8 cellular contexts compared by ENCODE assay signal in genomic region chr14:103688906-103689902, GRCh38. TPM values are rescaled to one million over a fixed set of nuclear protein-coding genes. Genes with fewer than 3 reads are reported as not detected.
DNase-seq lines count a peak whose midpoint lies in the region; ATAC-seq and TF ChIP-seq lines count a peak whose summit lies in the region.

No MANE protein-coding gene starts in this region.

- WGBS in lower leg skin, 2 donors, result 47 to 53% methylated on average over 16 of the region's 16 CpGs

- in situ Hi-C loops in G401 (cut with HindIII; ENCODE audit: low sequenced_read_pairs), result no loop called here

- H3K4me3 ChIP-seq in lower leg skin (ENCODE audit: low read depth, poor library complexity, severe bottlenecking), result no peak overlapping the region

- H3K4me1 Mint-ChIP-seq in mesothelial cell of epicardium, result no peaks in the 10 kb centered on the region

- peak overlapping the region; percentile 15 for H3K27ac Mint-ChIP-seq in mesothelial cell of epicardium

- ATAC-seq in GM21423 (IDR thresholded peaks at IDR 0.05; ENCODE audit: unreplicated experiment) (peak; percentile 50), SK-N-SH treated with all-trans-retinoic acid at 6 μM for 48 hours (no peak)

- DNase-seq in G401 (ENCODE audit: low spot score) (peak; percentile 32), anterior cingulate cortex (lab: John Stamatoyannopoulos, UW) (peak in 33 of 58 donors; percentile 20 to 80 (median 50)), mesothelial cell of epicardium (ENCODE audit: low spot score in 2 of 2, unreplicated experiment in 2 of 2) (no peak), NCI-H446 treated with DMSO at 0.1 percent for 48 hours (lab: John Stamatoyannopoulos, UW) (no peak), lower leg skin (ENCODE audit: low spot score in 2 of 2) (no peak)
- no peak for DNase-seq in activated effector memory CD4-positive, alpha-beta T cell treated with anti-CD3 and anti-CD28 coated beads, Interleukin-2, amount 50 U/mL, for 16 hours

- no peak for TF ChIP-seq CTCF in mesothelial cell of epicardium (IDR thresholded peaks at IDR 0.05; ENCODE audit: unreplicated experiment)
- TF ChIP-seq CTCF in lower leg skin (IDR thresholded peaks at IDR 0.05), result no peak

- H3K4me3 Mint-ChIP-seq in mesothelial cell of epicardium, result no peak overlapping the region

- no peaks in the 10 kb centered on the region for H3K27me3 Mint-ChIP-seq in mesothelial cell of epicardium (ENCODE audit: low read depth)

- no peak for TF ChIP-seq POLR2A in lower leg skin (IDR thresholded peaks at IDR 0.05)

- H3K9me3 Mint-ChIP-seq in mesothelial cell of epicardium, result no peaks in the 10 kb centered on the region

- peaks cover 16% of the 10 kb centered on the region for H3K36me3 Mint-ChIP-seq in mesothelial cell of epicardium

- intact Hi-C loops in lower leg skin (cut with DNase I; ENCODE audit: low total_unique reads), result no loop called here

TF ChIP-seq in SK-N-SH treated with all-trans-retinoic acid at 6 μM for 48 hours, 23 proteins besides CTCF, POLR2A, EP300 and RAD21:
- TF ChIP-seq CREB5 (CRISPR knock-in tag; IDR thresholded peaks at IDR 0.05; ENCODE audit: low read depth) (no peak), OSR1 (CRISPR knock-in tag; IDR thresholded peaks at IDR 0.05) (no peak), PATZ1 (CRISPR knock-in tag; IDR thresholded peaks at IDR 0.05; ENCODE audit: borderline replicate concordance) (no peak), ISL1 (CRISPR knock-in tag; IDR thresholded peaks at IDR 0.05) (no peak), RARB (CRISPR knock-in tag; IDR thresholded peaks at IDR 0.05) (no peak), GLIS3 (CRISPR knock-in tag; IDR thresholded peaks at IDR 0.05) (no peak), ZC3H10 (CRISPR knock-in tag; IDR thresholded peaks at IDR 0.05) (no peak), ZFP3 (CRISPR knock-in tag; IDR thresholded peaks at IDR 0.05) (no peak), SNAI2 (CRISPR knock-in tag; IDR thresholded peaks at IDR 0.05) (no peak), TCF4 (CRISPR knock-in tag; IDR thresholded peaks at IDR 0.05; ENCODE audit: borderline replicate concordance) (no peak), CSRNP3 (CRISPR knock-in tag; IDR thresholded peaks at IDR 0.05) (no peak), ZFP30 (CRISPR knock-in tag; IDR thresholded peaks at IDR 0.05) (no peak)

RNA-seq across cellular contexts. Expression of gene XRCC3, which starts 26.0 kb away (rescaled TPM):
- total RNA-seq in G401 (2014; rRNA removed; shearing (Covaris generic)), result 52.7 and 53.0 TPM in 2 replicates
- total RNA-seq in mesothelial cell of epicardium (17.0 to 19.7 TPM (median 19.2 TPM) in 3 replicates), lower leg skin (10 to 100 TPM in 3 of 4 donors, 1 to 10 TPM in 1; 9.5 to 14.7 (median 12.3) TPM)

RNA-seq across cellular contexts. Expression of gene ZFYVE21, which starts 26.4 kb away (rescaled TPM):
- total RNA-seq in G401 (2014; rRNA removed; shearing (Covaris generic)), result 18.1 and 23.4 TPM in 2 replicates
- total RNA-seq in mesothelial cell of epicardium (32.9 to 40.2 TPM (median 37.3 TPM) in 3 replicates), lower leg skin (100 to 1,000 TPM; 133 to 269 (median 154) TPM)

Comparison
In these comparisons a context has a peak if more than half of its experiments do, and no peak if none do; other contexts are left out.
1. DNase-seq: peak in G401 (single experiment) and anterior cingulate cortex (33 of 58); none in mesothelial cell of epicardium (0 of 2), NCI-H446 treated with DMSO at 0.1 percent for 48 hours (single experiment), lower leg skin (0 of 2) and activated effector memory CD4-positive, alpha-beta T cell treated with anti-CD3 and anti-CD28 coated beads, Interleukin-2, amount 50 U/mL, for 16 hours (single experiment).